In the genomic region with DNA sequence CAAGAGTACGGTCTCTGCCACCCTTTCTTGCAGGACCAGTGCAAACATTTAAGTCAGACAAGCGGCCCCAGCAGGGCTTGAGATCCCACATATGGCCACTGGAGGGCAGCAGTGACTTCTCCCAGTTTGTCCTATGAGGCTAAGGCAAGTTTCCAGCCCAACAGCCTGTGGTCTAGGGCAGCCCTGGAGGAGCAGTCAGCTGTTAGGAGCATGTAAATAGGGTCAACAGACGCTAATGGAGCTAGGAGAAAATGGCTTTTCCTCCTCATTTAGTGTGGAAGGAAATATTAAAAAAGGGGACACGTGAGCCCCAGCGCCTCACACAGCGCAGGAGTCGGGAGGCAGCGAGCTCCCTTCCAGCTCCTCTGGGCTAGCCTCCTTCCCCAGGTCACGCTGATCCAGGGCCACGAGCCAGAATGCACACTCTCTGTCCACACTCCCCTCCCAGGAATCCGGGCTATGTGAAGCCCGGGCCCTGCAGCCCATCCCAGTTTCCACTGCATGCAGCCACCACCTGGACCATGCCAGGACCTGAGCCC, we compare ENCODE assay signal across 8 cellular contexts.
DNase-seq lines count a peak whose midpoint lies in the region; ATAC-seq and TF ChIP-seq lines count a peak whose summit lies in the region.

No MANE protein-coding gene starts in this region.

- no peaks in the 10 kb centered on the region for H3K36me3 ChIP-seq in CD4-positive, CD25-positive, alpha-beta regulatory T cell (ENCODE audit: control insufficient read depth, insufficient read depth, low read length)
- no peaks in the 10 kb centered on the region for H3K36me3 ChIP-seq in subcutaneous abdominal adipose tissue (ENCODE audit: control insufficient read depth in 5 of 5, insufficient read depth in 5 of 5, low read length in 5 of 5)

- H3K9me3 Mint-ChIP-seq in CD4-positive, CD25-positive, alpha-beta regulatory T cell: no peaks in the 10 kb centered on the region

- peak; percentile 23 to 80 (median 40) for DNase-seq in CD4-positive, CD25-positive, alpha-beta regulatory T cell
- DNase-seq in LoVo (ENCODE audit: low spot score) (peak; percentile 78), RWPE1 (ENCODE audit: low spot score) (peak; percentile 77), foreskin melanocyte (peak; percentile 79), nucleus accumbens (lab: John Stamatoyannopoulos, UW) (peak in 53 of 56 donors; percentile 19 to 94 (median 72))
- DNase-seq in activated T-helper 9 cell treated with anti-CD3 and anti-CD28 coated beads, Interleukin-2, amount 50 U/mL, for 16 hours (ENCODE audit: low read depth): peak; percentile 41

- TF ChIP-seq CTCF in RWPE1 (conservative IDR thresholded peaks at IDR 0.05; ENCODE audit: low read depth): peak; percentile 91

- H3K27me3 ChIP-seq in CD4-positive, CD25-positive, alpha-beta regulatory T cell (ENCODE audit: control insufficient read depth, insufficient read depth, low read length): no peaks in the 10 kb centered on the region
- H3K27me3 ChIP-seq in subcutaneous abdominal adipose tissue (ENCODE audit: control insufficient read depth in 5 of 5, insufficient read depth in 4 of 5, low read length in 5 of 5): no peaks in the 10 kb centered on the region

- H3K4me1 Mint-ChIP-seq in CD4-positive, CD25-positive, alpha-beta regulatory T cell: no peaks in the 10 kb centered on the region

- no peaks in the 10 kb centered on the region for H3K36me3 Mint-ChIP-seq in CD4-positive, CD25-positive, alpha-beta regulatory T cell

- H3K9me3 ChIP-seq in CD4-positive, CD25-positive, alpha-beta regulatory T cell (ENCODE audit: control insufficient read depth in 2 of 2, low read length in 2 of 2): no peaks in the 10 kb centered on the region
- no peaks in the 10 kb centered on the region for H3K9me3 ChIP-seq in subcutaneous abdominal adipose tissue (ENCODE audit: control insufficient read depth in 5 of 5, low read length in 5 of 5)

- POLR2A ChIA-PET in RWPE1 (lab: Yijun Ruan, JAX; ENCODE audit: low non-redundant PET): no interaction called here

- no peak overlapping the region for H3K27ac Mint-ChIP-seq in CD4-positive, CD25-positive, alpha-beta regulatory T cell

- CTCF ChIA-PET in RWPE1 (lab: Yijun Ruan, JAX): interaction anchor here (0.5 to 5.3 kb wide), 14 partner anchors 8 to 1411 kb away, joined by 3 to 36 read pairs (median 4); no protein-coding TSS in a partner anchor

- no peak overlapping the region for H3K4me3 Mint-ChIP-seq in CD4-positive, CD25-positive, alpha-beta regulatory T cell

- H3K4me1 ChIP-seq in CD4-positive, CD25-positive, alpha-beta regulatory T cell (ENCODE audit: control insufficient read depth, insufficient read depth, low read length, poor library complexity, severe bottlenecking): no peaks in the 10 kb centered on the region
- H3K4me1 ChIP-seq in subcutaneous abdominal adipose tissue (ENCODE audit: control insufficient read depth in 5 of 5, insufficient read depth in 5 of 5, low read length in 5 of 5): peaks cover 21 to 55% (median 48%) of the 10 kb centered on the region in 5 donors

- H3K4me3 ChIP-seq in CD4-positive, CD25-positive, alpha-beta regulatory T cell (ENCODE audit: low read depth, low read length): no peak overlapping the region
- H3K4me3 ChIP-seq in subcutaneous abdominal adipose tissue (ENCODE audit: low read depth in 1 of 5, low read length in 5 of 5): peak overlapping the region in 3 of 5 donors; percentile 21 to 49 (median 48)

- ATAC-seq in CD4-positive, CD25-positive, alpha-beta regulatory T cell (ENCODE audit: low read depth in 2 of 2): peak; percentile 54 to 60
- peak; percentile 54 for ATAC-seq in GM21367 (IDR thresholded peaks at IDR 0.05; ENCODE audit: unreplicated experiment)

- H3K27ac ChIP-seq in CD4-positive, CD25-positive, alpha-beta regulatory T cell (ENCODE audit: insufficient read depth, low read length, poor library complexity, severe bottlenecking): no peak overlapping the region
- peak overlapping the region; percentile 94 for H3K27ac ChIP-seq in RWPE1
- H3K27ac ChIP-seq in subcutaneous abdominal adipose tissue (ENCODE audit: low read depth, low read length): peak overlapping the region; percentile 96

- H3K9ac ChIP-seq in subcutaneous abdominal adipose tissue (ENCODE audit: low read length in 5 of 5): peak overlapping the region in 2 of 5 donors; percentile 27 to 42

- no peaks in the 10 kb centered on the region for H3K27me3 Mint-ChIP-seq in CD4-positive, CD25-positive, alpha-beta regulatory T cell
